Comparison of ENCODE assay signal across 9 cellular contexts in the genomic region with DNA sequence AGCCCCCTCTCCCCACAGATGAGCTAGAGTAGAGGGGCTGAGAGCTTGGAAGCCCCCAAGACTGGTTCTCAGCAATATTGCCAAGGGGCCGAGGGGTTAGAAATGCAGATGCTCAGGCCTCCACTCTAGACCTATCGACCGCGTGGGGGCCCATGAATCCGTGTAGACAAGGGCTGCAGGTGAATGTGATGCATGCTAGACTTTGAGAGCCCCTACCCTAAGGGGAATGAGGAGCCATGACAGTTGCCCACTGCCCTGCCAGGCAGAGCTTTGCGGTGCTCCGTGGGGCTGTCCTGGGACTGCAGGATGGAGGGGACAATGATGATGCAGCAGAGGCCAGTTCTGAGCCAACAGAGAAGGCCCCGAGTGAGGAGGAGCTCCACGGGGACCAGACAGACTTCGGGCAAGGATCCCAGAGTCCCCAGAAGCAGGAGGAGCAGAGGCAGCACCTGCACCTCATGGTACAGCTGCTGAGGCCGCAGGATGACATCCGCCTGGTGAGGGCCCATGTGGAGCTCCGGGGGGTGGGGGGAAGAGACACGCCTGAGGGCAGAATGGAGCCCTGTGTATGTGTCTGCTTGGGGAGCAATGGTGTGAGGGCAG. TPM values are rescaled to one million over a fixed set of nuclear protein-coding genes. Genes with fewer than 3 reads are reported as not detected.
DNase-seq lines count a peak whose midpoint lies in the region; ATAC-seq and TF ChIP-seq lines count a peak whose summit lies in the region.
"Had no signal": no experiment of that assay in that cellular context is flagged by ENCODE, and none has a peak within 500 bp of the region (broad histone marks: within the 10 kb centered on the region; RNA-seq: fewer than 3 reads in every experiment).

No MANE protein-coding gene starts in this region.

- no peak overlapping the region for H3K27ac Mint-ChIP-seq in activated naive CD4-positive, alpha-beta T cell treated with anti-CD3 and anti-CD28 coated beads for 36 hours

- H3K4me1 Mint-ChIP-seq in activated naive CD4-positive, alpha-beta T cell treated with anti-CD3 and anti-CD28 coated beads for 36 hours (ENCODE audit: low read depth) = peaks cover 2% of the 10 kb centered on the region

- H3K27me3 ChIP-seq in mammary epithelial cell (ENCODE audit: insufficient read depth, low read length) (no peaks in the 10 kb centered on the region), lower lobe of right lung (ENCODE audit: low read depth) (no peaks in the 10 kb centered on the region), tibial nerve (no peaks in the 10 kb centered on the region)

- no TSS peak for BruUV-seq in mammary epithelial cell (replicated peaks; lab: Mats Ljungman, UMichigan)

- peak overlapping the region; percentile 81 to 96 (median 89) for H3K4me3 ChIP-seq in mammary epithelial cell (replicated peaks in 1 of 3; ENCODE audit: insufficient read depth in 1 of 3, low read depth in 2 of 3, low read length in 3 of 3)
- H3K4me3 ChIP-seq in lower lobe of right lung = peak overlapping the region; percentile 98
- peak overlapping the region in 3 of 4 donors; percentile 89 to 96 (median 93) for H3K4me3 ChIP-seq in tibial nerve

- no peak for ATAC-seq in lower lobe of right lung

- dilution Hi-C loops in mammary epithelial cell (cut with HindIII; ENCODE audit: low sequenced_read_pairs) = loop anchor here (5.0 kb wide), 1 partner anchor 38 kb away; no protein-coding TSS in a partner anchor

- H3K27ac ChIP-seq in mammary epithelial cell (ENCODE audit: insufficient read depth, low read depth, low read length) (no peak overlapping the region), lower lobe of right lung (no peak overlapping the region), tibial nerve (peak overlapping the region in 3 of 4 donors; percentile 87 to 93 (median 88))

- no peaks in the 10 kb centered on the region for H4K20me1 ChIP-seq in mammary epithelial cell (ENCODE audit: insufficient read depth, low read length)

- no peak overlapping the region for H3K9ac ChIP-seq in mammary epithelial cell (ENCODE audit: insufficient read depth, low read length)

- H3K4me3 Mint-ChIP-seq in activated naive CD4-positive, alpha-beta T cell treated with anti-CD3 and anti-CD28 coated beads for 36 hours = peak overlapping the region; percentile 57

- peaks cover 21% of the 10 kb centered on the region for H3K4me1 ChIP-seq in mammary epithelial cell (ENCODE audit: insufficient read depth, low read length)
- H3K4me1 ChIP-seq in lower lobe of right lung = peaks cover 29% of the 10 kb centered on the region
- H3K4me1 ChIP-seq in tibial nerve = peaks cover 0 to 36% (median 21%) of the 10 kb centered on the region in 4 donors

- TF ChIP-seq EP300 in tibial nerve (IDR thresholded peaks at IDR 0.05) = no peak

- WGBS in mammary epithelial cell (ENCODE audit: low coverage, missing lambda C conversion rate) = 71% methylated on average over 14 of the region's 14 CpGs
- 81 to 85% methylated on average over 14 of the region's 14 CpGs for WGBS in tibial nerve, 2 donors

- no peaks in the 10 kb centered on the region for H3K9me3 ChIP-seq in mammary epithelial cell (replicated peaks; ENCODE audit: insufficient read depth, low read length)
- H3K9me3 ChIP-seq in lower lobe of right lung = no peaks in the 10 kb centered on the region
- H3K9me3 ChIP-seq in tibial nerve = no peaks in the 10 kb centered on the region

- CTCF ChIA-PET in activated naive CD4-positive, alpha-beta T cell treated with anti-CD3 and anti-CD28 coated beads for 36 hours (lab: Charles Lee) = interaction anchor here (1.0 kb wide), 1 partner anchor 43 kb away, joined by 3 read pairs; no protein-coding TSS in a partner anchor
- CTCF ChIA-PET in mammary epithelial cell (lab: Charles Lee; ENCODE audit: low non-redundant PET) = no interaction called here

- in situ Hi-C loops in mammary epithelial cell (cut with MboI; ENCODE audit: low sequenced_read_pairs in 2 of 2) = no loop called here

- H2AFZ ChIP-seq in mammary epithelial cell (ENCODE audit: low read depth, low read length) = no peak overlapping the region

- peaks cover 5% of the 10 kb centered on the region for H3K36me3 ChIP-seq in mammary epithelial cell (ENCODE audit: insufficient read depth, low read length)
- H3K36me3 ChIP-seq in lower lobe of right lung = peaks cover 56% of the 10 kb centered on the region
- peaks cover 0 to 58% (median 5%) of the 10 kb centered on the region in 3 donors for H3K36me3 ChIP-seq in tibial nerve

- no peak for TF ChIP-seq POLR2A in tibial nerve (IDR thresholded peaks at IDR 0.05)

- H3K4me2 ChIP-seq in mammary epithelial cell (ENCODE audit: insufficient read depth, low read depth, low read length) = peak overlapping the region; percentile 97

- peaks cover 19% of the 10 kb centered on the region for H3K79me2 ChIP-seq in mammary epithelial cell (ENCODE audit: insufficient read depth, low read length)

- intact Hi-C loops in activated naive CD4-positive, alpha-beta T cell treated with anti-CD3 and anti-CD28 coated beads for 36 hours (cut with micrococcal nuclease) = no loop called here
- intact Hi-C loops in mammary epithelial cell (cut with micrococcal nuclease) = no loop called here
- intact Hi-C loops in lower lobe of right lung (cut with DNase I) = no loop called here

- H3K9me3 Mint-ChIP-seq in activated naive CD4-positive, alpha-beta T cell treated with anti-CD3 and anti-CD28 coated beads for 36 hours = no peaks in the 10 kb centered on the region

- DNase-seq in activated naive CD4-positive, alpha-beta T cell treated with anti-CD3 and anti-CD28 coated beads for 36 hours = no peak
- DNase-seq in activated naive CD4-positive, alpha-beta T cell treated with anti-CD3 and anti-CD28 coated beads, Interleukin-2, amount 50 U/mL, for 16 hours = no peak
- DNase-seq in mammary epithelial cell (no peak), lower lobe of right lung (peak; percentile 39), tibial nerve (ENCODE audit: low spot score in 2 of 2) (no peak), NCI-H748 (lab: John Stamatoyannopoulos, UW; ENCODE audit: unreplicated experiment) (no peak), COLO829 (ENCODE audit: low spot score) (no peak)
- DNase-seq in activated CD4-positive, CD25-positive, alpha-beta regulatory T cell treated with anti-CD3 and anti-CD28 coated beads, Interleukin-2, amount 50 U/mL, for 72 hours = no peak
- DNase-seq: NCI-H1105 treated with DMSO at 0.1 percent for 48 hours had no signal

- TF ChIP-seq CTCF in mammary epithelial cell (conservative IDR thresholded peaks at IDR 0.05 in 1 of 2, IDR thresholded peaks at IDR 0.05 in 1 of 2; ENCODE audit: extremely low read depth in 1 of 2, insufficient read depth in 1 of 2, low read depth in 1 of 2, low read length in 2 of 2) (no peak), lower lobe of right lung (IDR thresholded peaks at IDR 0.05) (no peak), tibial nerve (IDR thresholded peaks at IDR 0.05) (no peak)

- H3K36me3 Mint-ChIP-seq in activated naive CD4-positive, alpha-beta T cell treated with anti-CD3 and anti-CD28 coated beads for 36 hours (ENCODE audit: low read depth) = no peaks in the 10 kb centered on the region

- no peaks in the 10 kb centered on the region for H3K27me3 Mint-ChIP-seq in activated naive CD4-positive, alpha-beta T cell treated with anti-CD3 and anti-CD28 coated beads for 36 hours (ENCODE audit: low read depth)

RNA-seq across cellular contexts. Expression of gene SSH3, which starts 1.3 kb away (rescaled TPM):
- 1 to 10 TPM; 4.1 to 5.4 TPM for total RNA-seq in activated naive CD4-positive, alpha-beta T cell treated with anti-CD3 and anti-CD28 coated beads for 36 hours
- total RNA-seq in mammary epithelial cell = 10 to 100 TPM; 47.0 to 86.9 TPM
- polyA plus RNA-seq in mammary epithelial cell = 34.8 TPM
- 21.2 TPM for polyA minus RNA-seq in mammary epithelial cell
- total RNA-seq in lower lobe of right lung = 37.7 TPM
- total RNA-seq in tibial nerve = 10 to 100 TPM; 28.5 to 51.6 (median 43.1) TPM

RNA-seq across cellular contexts. Expression of gene ANKRD13D, which starts 15.5 kb away (rescaled TPM):
- total RNA-seq in activated naive CD4-positive, alpha-beta T cell treated with anti-CD3 and anti-CD28 coated beads for 36 hours = 10 to 100 TPM; 56.2 to 61.9 TPM
- total RNA-seq in mammary epithelial cell (10 to 100 TPM; 25.7 to 56.7 TPM), lower lobe of right lung (66.9 TPM), tibial nerve (100 to 1,000 TPM in 1 of 4 donors, 10 to 100 TPM in 3; 46.8 to 158 (median 69.5) TPM)
- 29.0 TPM for polyA plus RNA-seq in mammary epithelial cell
- 34.7 TPM for polyA minus RNA-seq in mammary epithelial cell

RNA-seq across cellular contexts. Expression of gene GRK2, which starts 38.3 kb away (rescaled TPM):
- total RNA-seq in activated naive CD4-positive, alpha-beta T cell treated with anti-CD3 and anti-CD28 coated beads for 36 hours = 100 to 1,000 TPM; 293 to 295 TPM
- total RNA-seq in mammary epithelial cell = 10 to 100 TPM; 31.7 to 55.4 TPM
- polyA plus RNA-seq in mammary epithelial cell = 37.8 TPM
- polyA minus RNA-seq in mammary epithelial cell = 81.3 TPM
- total RNA-seq in lower lobe of right lung = 101 TPM
- 100 to 1,000 TPM in 1 of 4 donors, 10 to 100 TPM in 3; 46.0 to 134 (median 65.4) TPM for total RNA-seq in tibial nerve

RNA-seq across cellular contexts. Expression of gene POLD4, which starts 48.7 kb away (rescaled TPM):
- 10 to 100 TPM; 40.7 to 42.0 TPM for total RNA-seq in activated naive CD4-positive, alpha-beta T cell treated with anti-CD3 and anti-CD28 coated beads for 36 hours
- 10 to 100 TPM; 39.2 to 75.2 TPM for total RNA-seq in mammary epithelial cell
- 86.3 TPM for polyA plus RNA-seq in mammary epithelial cell
- polyA minus RNA-seq in mammary epithelial cell = 5.9 TPM
- 86.6 TPM for total RNA-seq in lower lobe of right lung
- total RNA-seq in tibial nerve = 100 to 1,000 TPM in 1 of 4 donors, 10 to 100 TPM in 3; 70.8 to 154 (median 88.5) TPM

Comparison
In these comparisons a context has a peak if more than half of its experiments do, and no peak if none do; other contexts are left out.
1. H3K27ac ChIP-seq: peak in tibial nerve (3 of 4); none in mammary epithelial cell (single experiment) and lower lobe of right lung (single experiment).
2. Peak in every context shown above with its lines, with median percentiles within 50 percentile points of each other: H3K4me3 ChIP-seq.